9 cellular contexts compared by ENCODE assay signal in genomic region chr1:161198206-161198876, GRCh38. TPM values are rescaled to one million over a fixed set of nuclear protein-coding genes. Genes with fewer than 3 reads are reported as not detected.
DNase-seq lines count a peak whose midpoint lies in the region; ATAC-seq and TF ChIP-seq lines count a peak whose summit lies in the region.
"Had no signal": no experiment of that assay in that cellular context is flagged by ENCODE, and none has a peak within 500 bp of the region (broad histone marks: within the 10 kb centered on the region; RNA-seq: fewer than 3 reads in every experiment).

No MANE protein-coding gene starts in this region.

- H3K4me3 Mint-ChIP-seq in activated CD4-positive, alpha-beta T cell treated with anti-CD3 and anti-CD28 coated beads for 36 hours = no peak overlapping the region
- H3K4me3 Mint-ChIP-seq in naive thymus-derived CD8-positive, alpha-beta T cell = no peak overlapping the region
- H3K4me3 Mint-ChIP-seq: central memory CD8-positive, alpha-beta T cell had no signal

- WGBS in prostate gland = 26% methylated on average over 20 of the region's 20 CpGs

- H3K4me1 ChIP-seq in RWPE2 (ENCODE audit: insufficient read depth, poor library complexity, severe bottlenecking) (peaks cover 6% of the 10 kb centered on the region), prostate gland (replicated peaks) (no peaks in the 10 kb centered on the region), Karpas-422 (ENCODE audit: low read length) (peaks cover 29% of the 10 kb centered on the region)

- no peaks in the 10 kb centered on the region for H3K9me3 Mint-ChIP-seq in activated CD4-positive, alpha-beta T cell treated with anti-CD3 and anti-CD28 coated beads for 36 hours (ENCODE audit: low read depth)
- H3K9me3 Mint-ChIP-seq in naive thymus-derived CD8-positive, alpha-beta T cell = no peaks in the 10 kb centered on the region
- H3K9me3 Mint-ChIP-seq: central memory CD8-positive, alpha-beta T cell had no signal

- H3K79me2 ChIP-seq in Karpas-422 (ENCODE audit: low read length) = peaks cover 10% of the 10 kb centered on the region

- DNase-seq in GM03348 (ENCODE audit: low spot score) (peak; percentile 56), RWPE2 (ENCODE audit: low spot score) (no peak), foreskin melanocyte (peak; percentile 61), prostate gland (ENCODE audit: low spot score) (no peak), Karpas-422 (no peak)
- no peak for DNase-seq in activated CD4-positive, alpha-beta T cell treated with anti-CD3 and anti-CD28 coated beads for 36 hours
- no peak for DNase-seq in naive thymus-derived CD8-positive, alpha-beta T cell

- no peak overlapping the region for H3K4me3 ChIP-seq in RWPE2 (ENCODE audit: severe bottlenecking)
- H3K4me3 ChIP-seq in prostate gland = peak overlapping the region in 1 of 2 donors; percentile 11
- no peak overlapping the region for H3K4me3 ChIP-seq in Karpas-422 (ENCODE audit: low read length)

- H3K27ac ChIP-seq in RWPE2 (ENCODE audit: poor library complexity, severe bottlenecking) (no peak overlapping the region), prostate gland (peak overlapping the region; percentile 33 to 59), Karpas-422 (ENCODE audit: low read length) (no peak overlapping the region)

- peaks cover 1% of the 10 kb centered on the region for H3K36me3 Mint-ChIP-seq in activated CD4-positive, alpha-beta T cell treated with anti-CD3 and anti-CD28 coated beads for 36 hours (ENCODE audit: low read depth)
- H3K36me3 Mint-ChIP-seq in naive thymus-derived CD8-positive, alpha-beta T cell = no peaks in the 10 kb centered on the region

- H3K9me3 ChIP-seq in RWPE2 (ENCODE audit: severe bottlenecking) = no peaks in the 10 kb centered on the region
- H3K9me3 ChIP-seq in prostate gland = no peaks in the 10 kb centered on the region
- no peaks in the 10 kb centered on the region for H3K9me3 ChIP-seq in Karpas-422 (ENCODE audit: low read length)

- CTCF ChIA-PET in activated CD4-positive, alpha-beta T cell treated with anti-CD3 and anti-CD28 coated beads for 36 hours (lab: Charles Lee) = interaction anchor here (1.0 to 1.3 kb wide), 2 partner anchors 27 to 32 kb away, joined by 3 to 6 read pairs; partner anchors contain the start of genes PPOX and TOMM40L

- ATAC-seq in RWPE2 (ENCODE audit: low read depth) (peak; percentile 22; the same call in 2 of the 3 replicates), GM19395 (IDR thresholded peaks at IDR 0.05; ENCODE audit: unreplicated experiment) (no peak)
- ATAC-seq in activated CD4-positive, alpha-beta T cell treated with anti-CD3 and anti-CD28 coated beads for 36 hours = no peak
- ATAC-seq in naive thymus-derived CD8-positive, alpha-beta T cell = no peak

- H3K4me2 ChIP-seq in Karpas-422 (ENCODE audit: low read depth, low read length, poor library complexity, severe bottlenecking) = no peak overlapping the region

- no peaks in the 10 kb centered on the region for H4K20me1 ChIP-seq in Karpas-422 (ENCODE audit: insufficient read depth, low read depth, low read length)

- TF ChIP-seq CTCF in RWPE2 (IDR thresholded peaks at IDR 0.05; ENCODE audit: poor library complexity, severe bottlenecking) (no peak), prostate gland (IDR thresholded peaks at IDR 0.05) (no peak)

- no peak overlapping the region for H3K9ac ChIP-seq in Karpas-422 (ENCODE audit: low read length)

- no peaks in the 10 kb centered on the region for H3K9me2 ChIP-seq in Karpas-422 (replicated peaks; ENCODE audit: insufficient read depth, low read length)

- TF ChIP-seq POLR2A in prostate gland (IDR thresholded peaks at IDR 0.05) = no peak

- H3K36me3 ChIP-seq in RWPE2 (ENCODE audit: low read depth) = peaks cover 2% of the 10 kb centered on the region
- no peaks in the 10 kb centered on the region for H3K36me3 ChIP-seq in prostate gland
- no peaks in the 10 kb centered on the region for H3K36me3 ChIP-seq in Karpas-422 (ENCODE audit: insufficient read depth, low read length)

- POLR2A ChIA-PET in activated CD4-positive, alpha-beta T cell treated with anti-CD3 and anti-CD28 coated beads for 36 hours (lab: Charles Lee) = no interaction called here
- POLR2A ChIA-PET in naive thymus-derived CD8-positive, alpha-beta T cell (lab: Charles Lee) = interaction anchor here (1.9 to 6.5 kb wide), 3 partner anchors 17 to 33 kb away, joined by 8 to 90 read pairs (median 11); partner anchors contain the start of genes PPOX and TOMM40L

- H2AFZ ChIP-seq in Karpas-422 (ENCODE audit: low read length) = no peak overlapping the region

- intact Hi-C loops in prostate gland (cut with DNase I) = no loop called here
- intact Hi-C loops in activated CD4-positive, alpha-beta T cell treated with anti-CD3 and anti-CD28 coated beads for 36 hours (cut with DNase I, micrococcal nuclease) = no loop called here

- H3K27me3 Mint-ChIP-seq in activated CD4-positive, alpha-beta T cell treated with anti-CD3 and anti-CD28 coated beads for 36 hours = no peaks in the 10 kb centered on the region
- H3K27me3 Mint-ChIP-seq in naive thymus-derived CD8-positive, alpha-beta T cell = no peaks in the 10 kb centered on the region
- H3K27me3 Mint-ChIP-seq: central memory CD8-positive, alpha-beta T cell had no signal

- peaks cover 33% of the 10 kb centered on the region for H3K4me1 Mint-ChIP-seq in activated CD4-positive, alpha-beta T cell treated with anti-CD3 and anti-CD28 coated beads for 36 hours
- peaks cover 21 to 72% (median 53%) of the 10 kb centered on the region in 4 donors for H3K4me1 Mint-ChIP-seq in naive thymus-derived CD8-positive, alpha-beta T cell

- H3K27me3 ChIP-seq in RWPE2 (ENCODE audit: insufficient read depth, poor library complexity, severe bottlenecking) (no peaks in the 10 kb centered on the region), prostate gland (replicated peaks; ENCODE audit: insufficient read depth) (no peaks in the 10 kb centered on the region), Karpas-422 (ENCODE audit: low read length) (no peaks in the 10 kb centered on the region)

- no peak overlapping the region for H3K27ac Mint-ChIP-seq in activated CD4-positive, alpha-beta T cell treated with anti-CD3 and anti-CD28 coated beads for 36 hours
- H3K27ac Mint-ChIP-seq in naive thymus-derived CD8-positive, alpha-beta T cell = peak overlapping the region in 4 of 10 donors; percentile 50 to 95 (median 69)

RNA-seq across cellular contexts. Expression of gene ADAMTS4, which starts 0.5 kb away (rescaled TPM):
- total RNA-seq in prostate gland = 1 to 10 TPM in 1 of 2 donors, under 1 TPM in 1; 0.55 to 3.4 TPM
- 0.15 TPM in 1 of 2 replicates, not detected in the other for total RNA-seq in Karpas-422 (2014; rRNA removed; shearing (Covaris generic); ENCODE audit: low replicate concordance)
- under 1 TPM; 0.40 to 0.71 TPM for total RNA-seq in activated CD4-positive, alpha-beta T cell treated with anti-CD3 and anti-CD28 coated beads for 36 hours
- total RNA-seq in naive thymus-derived CD8-positive, alpha-beta T cell = 1 to 10 TPM; 4.8 to 7.0 TPM
- under 1 TPM; 0.07 to 0.34 (median 0.22) TPM for polyA plus RNA-seq in naive thymus-derived CD8-positive, alpha-beta T cell

RNA-seq across cellular contexts. Expression of gene NDUFS2, which starts 3.8 kb away (rescaled TPM):
- 100 to 1,000 TPM; 108 to 111 TPM for total RNA-seq in prostate gland
- 134 and 167 TPM in 2 replicates for total RNA-seq in Karpas-422 (2014; rRNA removed; shearing (Covaris generic); ENCODE audit: low replicate concordance)
- total RNA-seq in activated CD4-positive, alpha-beta T cell treated with anti-CD3 and anti-CD28 coated beads for 36 hours = 10 to 100 TPM; 71.8 to 92.0 TPM
- 100 to 1,000 TPM; 126 to 127 TPM for total RNA-seq in naive thymus-derived CD8-positive, alpha-beta T cell
- polyA plus RNA-seq in naive thymus-derived CD8-positive, alpha-beta T cell = 100 to 1,000 TPM in 1 of 3 donors, 10 to 100 TPM in 2; 78.6 to 106 (median 95.4) TPM

RNA-seq across cellular contexts. Expression of gene FCER1G, which starts 16.8 kb away (rescaled TPM):
- 10 to 100 TPM in 1 of 2 donors, 1 to 10 TPM in 1; 3.6 to 22.4 TPM for total RNA-seq in prostate gland
- total RNA-seq in Karpas-422 (2014; rRNA removed; shearing (Covaris generic); ENCODE audit: low replicate concordance) = not detected in 2 replicates
- 1 to 10 TPM in 1 of 2 experiments, under 1 TPM in 1; 0.98 to 2.2 TPM for total RNA-seq in activated CD4-positive, alpha-beta T cell treated with anti-CD3 and anti-CD28 coated beads for 36 hours
- 10 to 100 TPM; 27.7 to 31.8 TPM for total RNA-seq in naive thymus-derived CD8-positive, alpha-beta T cell
- polyA plus RNA-seq in naive thymus-derived CD8-positive, alpha-beta T cell = 100 to 1,000 TPM in 1 of 3 donors, 10 to 100 TPM in 2; 67.1 to 107 (median 84.4) TPM

RNA-seq across cellular contexts. Expression of gene B4GALT3, which starts 21.0 kb away (rescaled TPM):
- 10 to 100 TPM; 38.2 to 68.7 TPM for total RNA-seq in prostate gland
- 34.9 and 54.7 TPM in 2 replicates for total RNA-seq in Karpas-422 (2014; rRNA removed; shearing (Covaris generic); ENCODE audit: low replicate concordance)
- total RNA-seq in activated CD4-positive, alpha-beta T cell treated with anti-CD3 and anti-CD28 coated beads for 36 hours = 10 to 100 TPM; 40.5 to 51.8 TPM
- 10 to 100 TPM; 81.0 to 97.4 TPM for total RNA-seq in naive thymus-derived CD8-positive, alpha-beta T cell
- 10 to 100 TPM; 35.4 to 49.9 (median 37.6) TPM for polyA plus RNA-seq in naive thymus-derived CD8-positive, alpha-beta T cell

RNA-seq across cellular contexts. Expression of gene APOA2, which starts 25.1 kb away (rescaled TPM):
- not detected for total RNA-seq in prostate gland
- total RNA-seq in Karpas-422 (2014; rRNA removed; shearing (Covaris generic); ENCODE audit: low replicate concordance) = not detected in 2 replicates
- not detected for total RNA-seq in activated CD4-positive, alpha-beta T cell treated with anti-CD3 and anti-CD28 coated beads for 36 hours
- total RNA-seq in naive thymus-derived CD8-positive, alpha-beta T cell = not detected
- not detected for polyA plus RNA-seq in naive thymus-derived CD8-positive, alpha-beta T cell

Comparison
In these comparisons a context has a peak if more than half of its experiments do, and no peak if none do; other contexts are left out.
1. DNase-seq: peak in GM03348 (single experiment) and foreskin melanocyte (single experiment); none in RWPE2 (single experiment), prostate gland (single experiment), Karpas-422 (single experiment), activated CD4-positive, alpha-beta T cell treated with anti-CD3 and anti-CD28 coated beads for 36 hours (single experiment) and naive thymus-derived CD8-positive, alpha-beta T cell (0 of 10).
2. H3K27ac ChIP-seq: peak in prostate gland (2 of 2); none in RWPE2 (single experiment) and Karpas-422 (single experiment).